1 cellular context compared by ENCODE assay signal in genomic region chr17:43531082-43531378, GRCh38.
TF ChIP-seq lines count a peak whose summit lies in the region.

No MANE protein-coding gene starts in this region.

TF ChIP-seq in endothelial cell of umbilical vein, 7 proteins besides CTCF, POLR2A, EP300 and RAD21:
- no peak for TF ChIP-seq FOS (IDR thresholded peaks at IDR 0.05; ENCODE audit: borderline replicate concordance, insufficient read depth, low read length)
- no peak for TF ChIP-seq JUN (IDR thresholded peaks at IDR 0.05; ENCODE audit: borderline replicate concordance, insufficient read depth, insufficient read length, low read depth)
- TF ChIP-seq EZH2 (IDR thresholded peaks at IDR 0.05; ENCODE audit: borderline replicate concordance, low read depth, low read length, severe bottlenecking), result no peak
- no peak for TF ChIP-seq MAX (IDR thresholded peaks at IDR 0.05; ENCODE audit: insufficient read depth, insufficient read length)
- TF ChIP-seq POLR2AphosphoS5 (IDR thresholded peaks at IDR 0.05; ENCODE audit: insufficient read depth, low read depth, low read length), result no peak
- no peak for TF ChIP-seq GATA2 (IDR thresholded peaks at IDR 0.05; ENCODE audit: insufficient read depth, insufficient read length, low read depth, low read length)
- TF ChIP-seq MYC (IDR thresholded peaks at IDR 0.05; ENCODE audit: low read depth, low read length), result no peak
TF ChIP-seq in endothelial cell of umbilical vein: peak in this region for 0.
